In genomic region chr14:61567838-61568571, GRCh38 we compare ENCODE assay signal across 7 cellular contexts.
A peak's percentile ranks its signal among the peaks of the same experiment; 100 is the strongest.
DNase-seq lines count a peak whose midpoint lies in the region; ATAC-seq and TF ChIP-seq lines count a peak whose summit lies in the region.

No MANE protein-coding gene starts in this region.

- TF ChIP-seq CTCF in body of pancreas (IDR thresholded peaks at IDR 0.05), result no peak

- WGBS in body of pancreas, 2 donors, result 38 to 48% methylated on average over 13 of the region's 13 CpGs
- WGBS in mesodermal cell (ENCODE audit: insufficient coverage in 2 of 2), 2 experiments, result 49 to 56% methylated on average over 13 of the region's 13 CpGs

- H3K4me3 ChIP-seq in HUES48 (ENCODE audit: low read depth, low read length) (peak overlapping the region; percentile 55), body of pancreas (no peak overlapping the region), mesodermal cell (ENCODE audit: extremely low read depth, insufficient read depth, low read length, poor library complexity, severe bottlenecking) (no peak overlapping the region)

- no peak overlapping the region for H3K9ac ChIP-seq in HUES48 (ENCODE audit: low read depth, low read length)

- H3K4me1 ChIP-seq in HUES48 (ENCODE audit: control insufficient read depth, insufficient read depth, low read length), result peaks cover 21% of the 10 kb centered on the region
- peaks cover 44% of the 10 kb centered on the region for H3K4me1 ChIP-seq in body of pancreas
- H3K4me1 ChIP-seq in mesodermal cell (ENCODE audit: control insufficient read depth, insufficient read depth, low read length, poor library complexity, severe bottlenecking), result peaks cover 83% of the 10 kb centered on the region

- no peak for TF ChIP-seq POLR2A in body of pancreas (IDR thresholded peaks at IDR 0.05)

- H3K27me3 ChIP-seq in HUES48 (ENCODE audit: control insufficient read depth, insufficient read depth, low read length) (peaks cover 10% of the 10 kb centered on the region), body of pancreas (no peaks in the 10 kb centered on the region)

- peak; percentile 6 for ATAC-seq in body of pancreas

- intact Hi-C loops in body of pancreas (cut with DNase I), result no loop called here

- H3K27ac ChIP-seq in HUES48 (ENCODE audit: low read depth, low read length), result no peak overlapping the region
- peak overlapping the region; percentile 27 to 73 (median 68) for H3K27ac ChIP-seq in body of pancreas
- peak overlapping the region; percentile 67 for H3K27ac ChIP-seq in mesodermal cell (ENCODE audit: low read depth, low read length, severe bottlenecking)

- H3K36me3 ChIP-seq in HUES48 (ENCODE audit: control insufficient read depth, insufficient read depth, low read length) (no peaks in the 10 kb centered on the region), body of pancreas (replicated peaks in 1 of 2; ENCODE audit: insufficient read depth in 1 of 2, low read depth in 2 of 2) (no peaks in the 10 kb centered on the region), mesodermal cell (ENCODE audit: control insufficient read depth, insufficient read depth, low read length) (no peaks in the 10 kb centered on the region)

- no peaks in the 10 kb centered on the region for H3K9me3 ChIP-seq in HUES48 (ENCODE audit: control insufficient read depth, insufficient read depth, low read length)
- no peaks in the 10 kb centered on the region for H3K9me3 ChIP-seq in body of pancreas
- H3K9me3 ChIP-seq in mesodermal cell (ENCODE audit: control insufficient read depth, low read length), result no peaks in the 10 kb centered on the region

- DNase-seq in GM19238 (ENCODE audit: insufficient read length, low spot score) (peak; percentile 27), body of pancreas (no peak), kidney glomerular epithelial cell (lab: John Stamatoyannopoulos, UW) (no peak), GF-D8 (lab: John Stamatoyannopoulos, UW) (no peak), NCI-H748 treated with DMSO at 0.1 percent for 48 hours (lab: John Stamatoyannopoulos, UW) (no peak)
